Comparison of ENCODE assay signal across 23 cellular contexts in genomic region chr15:57495037-57495436, GRCh38.
DNase-seq lines count a peak whose midpoint lies in the region; ATAC-seq, FAIRE-seq and TF ChIP-seq lines count a peak whose summit lies in the region.
"Had no signal": no experiment of that assay in that cellular context is flagged by ENCODE, and none has a peak within 500 bp of the region (broad histone marks: within the 10 kb centered on the region; RNA-seq: fewer than 3 reads in every experiment).

No MANE protein-coding gene starts in this region.

- H3K36me3 ChIP-seq in left ventricle myocardium inferior (no peaks in the 10 kb centered on the region), heart left ventricle (no peaks in the 10 kb centered on the region), kidney (ENCODE audit: control insufficient read depth in 1 of 2, insufficient read depth in 2 of 2, low read length in 2 of 2) (peaks cover 13 to 22% of the 10 kb centered on the region in 2 donors)
- H3K36me3 ChIP-seq: ascending aorta had no signal

- H3K4me3 ChIP-seq in left ventricle myocardium inferior (no peak overlapping the region), heart left ventricle (no peak overlapping the region), kidney (ENCODE audit: low read length in 2 of 2) (no peak overlapping the region)
- H3K4me3 ChIP-seq: ascending aorta, testis had no signal

- no peak overlapping the region for H3K9ac ChIP-seq in kidney (ENCODE audit: low read length in 2 of 2)

- peaks cover 38% of the 10 kb centered on the region for H3K4me1 ChIP-seq in left ventricle myocardium inferior
- peaks cover 0 to 39% (median 21%) of the 10 kb centered on the region in 12 donors for H3K4me1 ChIP-seq in heart left ventricle
- peaks cover 8 to 24% of the 10 kb centered on the region in 2 donors for H3K4me1 ChIP-seq in kidney (ENCODE audit: control insufficient read depth in 1 of 2, insufficient read depth in 1 of 2, low read depth in 1 of 2, low read length in 2 of 2)
- H3K4me1 ChIP-seq: foreskin keratinocyte had no signal

- WGBS in heart left ventricle, 4 donors, result 44 to 62% (median 49%) methylated on average over 2 of the region's 2 CpGs

- no peaks in the 10 kb centered on the region for H3K9me3 ChIP-seq in left ventricle myocardium inferior (replicated peaks)
- H3K9me3 ChIP-seq in heart left ventricle, result no peaks in the 10 kb centered on the region
- H3K9me3 ChIP-seq in kidney (ENCODE audit: control insufficient read depth in 1 of 2, low read length in 2 of 2), result no peaks in the 10 kb centered on the region
- H3K9me3 ChIP-seq: ascending aorta, testis had no signal

- TF ChIP-seq POLR2A in heart left ventricle (IDR thresholded peaks at IDR 0.05), result no peak

- TF ChIP-seq CTCF in left ventricle myocardium inferior (IDR thresholded peaks at IDR 0.05; ENCODE audit: borderline replicate concordance) (no peak), heart left ventricle (IDR thresholded peaks at IDR 0.05) (no peak), kidney (IDR thresholded peaks at IDR 0.05; ENCODE audit: borderline replicate concordance, extremely low read depth, insufficient read depth) (no peak)

- intact Hi-C loops in left ventricle myocardium inferior (cut with micrococcal nuclease) (no loop called here), heart left ventricle (cut with DNase I) (no loop called here), kidney (cut with DNase I) (no loop called here)

- no peak for DNase-seq in left ventricle myocardium inferior
- DNase-seq in heart left ventricle, result no peak
- DNase-seq in dermis blood vessel endothelial cell, result peak; percentile 9
- DNase-seq in DMS 273 (lab: John Stamatoyannopoulos, UW; ENCODE audit: unreplicated experiment), result no peak
- no peak for DNase-seq in activated CD4-positive, alpha-beta T cell treated with anti-CD3 and anti-CD28 coated beads for 1 hour
- no peak for DNase-seq in kidney
- DNase-seq: 8988T; activated CD8-positive, alpha-beta T cell treated with anti-CD3 and anti-CD28 coated beads for 36 hours; activated naive CD4-positive, alpha-beta T cell treated with anti-CD3 and anti-CD28 coated beads, Interleukin-2, amount 50 U/mL, for 16 hours; activated T-cell treated with anti-CD3 and anti-CD28 coated beads, Interleukin-2, amount 50 U/mL, for 48 hours; CD4-positive, alpha-beta T cell; foreskin keratinocyte; KBM-7; NCI-H1092; NCI-H510A treated with DMSO at 0.1 percent for 48 hours; SHP77; stimulated activated CD4-positive, alpha-beta T cell treated with anti-CD3 and anti-CD28 coated beads, Interleukin-12 subunit alpha, Interleukin-12 subunit beta, amount 100 ng/mL, for 4 hours; testis had no signal

- H3K27me3 ChIP-seq in left ventricle myocardium inferior (ENCODE audit: low read depth), result no peaks in the 10 kb centered on the region
- H3K27me3 ChIP-seq in heart left ventricle, result no peaks in the 10 kb centered on the region
- H3K27me3 ChIP-seq: ascending aorta, foreskin keratinocyte, testis had no signal

- ATAC-seq in heart left ventricle (no peak), HG03175 (IDR thresholded peaks at IDR 0.05; ENCODE audit: unreplicated experiment) (peak; percentile 67), HG02610 (IDR thresholded peaks at IDR 0.05; ENCODE audit: unreplicated experiment) (no peak)
- ATAC-seq: activated CD8-positive, alpha-beta T cell treated with anti-CD3 and anti-CD28 coated beads for 36 hours; foreskin keratinocyte had no signal

- no peak for FAIRE-seq in kidney (lab: Jason Lieb, UNC)
- FAIRE-seq: endothelial cell of umbilical vein, H1 had no signal

- H3K27ac ChIP-seq in left ventricle myocardium inferior (replicated peaks), result peak overlapping the region; percentile 11
- peak overlapping the region in 2 of 12 donors; percentile 10 to 43 for H3K27ac ChIP-seq in heart left ventricle
- H3K27ac ChIP-seq in kidney (ENCODE audit: low read depth in 2 of 2, low read length in 2 of 2), result peak overlapping the region in 1 of 2 donors; percentile 44
- H3K27ac ChIP-seq: foreskin keratinocyte had no signal
